ENCODE assay signal across 8 cellular contexts in the genomic region with DNA sequence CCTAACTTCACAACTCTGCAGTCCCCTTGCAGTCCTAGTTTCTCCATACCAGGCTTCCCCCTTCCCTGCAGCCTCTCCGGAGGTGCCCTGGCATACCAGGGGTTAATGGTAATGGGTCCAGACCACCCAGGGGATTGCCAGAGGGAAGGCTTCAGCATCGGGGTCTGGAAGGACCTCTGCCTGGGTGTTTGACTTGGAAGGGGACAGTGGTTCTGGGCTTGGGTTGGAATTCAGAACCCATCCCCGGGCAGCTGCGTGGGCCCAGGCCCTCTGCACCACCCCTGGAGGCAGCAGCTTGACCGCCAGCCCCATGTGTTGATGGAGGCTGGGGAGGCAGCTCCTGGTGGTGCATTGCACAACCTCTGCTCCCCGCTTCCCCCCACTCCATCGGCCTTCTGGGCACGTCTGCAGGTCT. TPM values are rescaled to one million over a fixed set of nuclear protein-coding genes. Genes with fewer than 3 reads are reported as not detected.
DNase-seq lines count a peak whose midpoint lies in the region; ATAC-seq and TF ChIP-seq lines count a peak whose summit lies in the region.

No MANE protein-coding gene starts in this region.

- no peak for DNase-seq in Peyer's patch
- no peak for DNase-seq in endothelial cell (ENCODE audit: low spot score)
- DNase-seq in posterior vena cava (ENCODE audit: low spot score): no peak
- no peak for DNase-seq in effector CD4-positive, alpha-beta T cell

- peaks cover 0 to 13% (median 6%) of the 10 kb centered on the region in 11 experiments; a peak in 12 of 22 replicates for H3K27me3 ChIP-seq in BLaER1 treated with 17β-estradiol and CSF1 and Interleukin-3, amounts not matched to agents 10 nM and 100 nM
- H3K27me3 ChIP-seq in Peyer's patch (peaks cover 0 to 7% of the 10 kb centered on the region in 2 donors), neuron (ENCODE audit: insufficient read depth, low read length) (no peaks in the 10 kb centered on the region)

- H3K9ac ChIP-seq in BLaER1 treated with 17β-estradiol and CSF1 and Interleukin-3, amounts not matched to agents 10 nM and 100 nM: peak overlapping the region; percentile 71 to 85 (median 77); a peak in 21 of 22 replicates

- no peak overlapping the region for H2AFZ ChIP-seq in neuron (ENCODE audit: low read depth, low read length)

- TF ChIP-seq CTCF in Peyer's patch (IDR thresholded peaks at IDR 0.05) (no peak), endothelial cell (IDR thresholded peaks at IDR 0.05; ENCODE audit: unreplicated experiment) (no peak)

- peaks cover 0 to 28% (median 7%) of the 10 kb centered on the region in 11 experiments; a peak in 9 of 22 replicates for H3K36me3 ChIP-seq in BLaER1 treated with 17β-estradiol and CSF1 and Interleukin-3, amounts not matched to agents 10 nM and 100 nM
- H3K36me3 ChIP-seq in Peyer's patch (no peaks in the 10 kb centered on the region), neuron (ENCODE audit: insufficient read depth, low read length) (no peaks in the 10 kb centered on the region)

- H4K20me1 ChIP-seq in BLaER1 treated with 17β-estradiol and CSF1 and Interleukin-3, amounts not matched to agents 10 nM and 100 nM: peaks cover 0 to 55% (median 51%) of the 10 kb centered on the region in 11 experiments; a peak in 18 of 22 replicates

- H3K4me1 Mint-ChIP-seq in endothelial cell (ENCODE audit: unreplicated experiment): peaks cover 4% of the 10 kb centered on the region

- no peaks in the 10 kb centered on the region for H3K9me3 ChIP-seq in BLaER1 treated with 17β-estradiol and CSF1 and Interleukin-3, amounts not matched to agents 10 nM and 100 nM (replicated peaks in 1 of 11)
- H3K9me3 ChIP-seq in Peyer's patch (no peaks in the 10 kb centered on the region), neuron (ENCODE audit: low read length) (no peaks in the 10 kb centered on the region)

- peak overlapping the region in 9 of 11 experiments; percentile 58 to 76 (median 67); a peak in 15 of 22 replicates for H3K27ac ChIP-seq in BLaER1 treated with 17β-estradiol and CSF1 and Interleukin-3, amounts not matched to agents 10 nM and 100 nM
- H3K27ac ChIP-seq in Peyer's patch: peak overlapping the region in 2 of 4 donors; percentile 50 to 82

- peaks cover 4% of the 10 kb centered on the region for H3K36me3 Mint-ChIP-seq in endothelial cell (ENCODE audit: low read depth, unreplicated experiment)

- H3K4me3 Mint-ChIP-seq in endothelial cell (ENCODE audit: unreplicated experiment): peak overlapping the region; percentile 90

- ATAC-seq in GM19455 (IDR thresholded peaks at IDR 0.05; ENCODE audit: unreplicated experiment) (no peak), GM21526 (IDR thresholded peaks at IDR 0.05; ENCODE audit: low FRiP score, unreplicated experiment) (no peak)

- H3K4me1 ChIP-seq in BLaER1 treated with 17β-estradiol and CSF1 and Interleukin-3, amounts not matched to agents 10 nM and 100 nM: peaks cover 9 to 30% (median 21%) of the 10 kb centered on the region in 10 experiments; a peak in 19 of 20 replicates
- H3K4me1 ChIP-seq in Peyer's patch (peaks cover 0 to 13% (median 4%) of the 10 kb centered on the region in 4 donors), neuron (ENCODE audit: insufficient read depth, low read length) (peaks cover 16% of the 10 kb centered on the region)

- intact Hi-C loops in posterior vena cava (cut with DNase I): loop anchor here in 1 of 2 donors (5.0 kb wide), 1 partner anchor 46 kb away; no protein-coding TSS in a partner anchor

- no peak for TF ChIP-seq POLR2A in Peyer's patch (IDR thresholded peaks at IDR 0.05)

- H3K4me3 ChIP-seq in BLaER1 treated with 17β-estradiol and CSF1 and Interleukin-3, amounts not matched to agents 10 nM and 100 nM: peak overlapping the region; percentile 54 to 79 (median 70)
- H3K4me3 ChIP-seq in Peyer's patch (peak overlapping the region in 3 of 4 donors; percentile 44 to 65 (median 57)), neuron (ENCODE audit: low read length) (peak overlapping the region; percentile 54)

- no peak overlapping the region for H3K27ac Mint-ChIP-seq in endothelial cell (ENCODE audit: unreplicated experiment)

- H3K4me2 ChIP-seq in BLaER1 treated with 17β-estradiol and CSF1 and Interleukin-3, amounts not matched to agents 10 nM and 100 nM: peak overlapping the region; percentile 78 to 97 (median 93)

- H3K9me3 Mint-ChIP-seq in endothelial cell (ENCODE audit: unreplicated experiment): no peaks in the 10 kb centered on the region

- peaks cover 12% of the 10 kb centered on the region for H3K27me3 Mint-ChIP-seq in endothelial cell (ENCODE audit: unreplicated experiment)

RNA-seq across cellular contexts. Expression of a gene that starts 1.3 kb away (rescaled TPM):
- 1 to 10 TPM in 3 of 4 donors, under 1 TPM in 1; 0.70 to 6.6 (median 4.1) TPM for total RNA-seq in Peyer's patch
- total RNA-seq in endothelial cell (ENCODE audit: unreplicated experiment): 20.1 TPM
- 100 to 1,000 TPM; 194 to 196 TPM for total RNA-seq in posterior vena cava
